Comparison of ENCODE assay signal across 29 cellular contexts in the genomic region with DNA sequence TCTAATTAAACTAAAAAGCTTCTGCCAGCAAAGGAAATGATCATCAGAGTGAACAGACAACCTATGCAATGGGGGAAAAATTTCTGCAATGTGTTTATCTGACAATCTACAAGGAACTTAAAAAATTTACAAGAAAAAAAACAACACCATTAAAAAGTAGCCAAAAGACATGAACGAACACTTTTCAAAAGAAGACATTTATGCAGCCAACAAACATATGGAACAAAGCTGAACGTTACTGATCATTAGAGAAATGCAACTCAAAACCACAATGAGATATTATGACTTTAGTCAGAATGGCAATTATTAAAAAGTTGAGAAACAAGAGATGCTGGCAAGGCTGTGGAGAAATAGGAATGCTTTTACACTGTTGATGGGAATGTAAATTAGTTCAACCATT.
"Had no signal": no experiment of that assay in that cellular context is flagged by ENCODE, and none has a peak within 500 bp of the region (broad histone marks: within the 10 kb centered on the region; RNA-seq: fewer than 3 reads in every experiment).

No MANE protein-coding gene starts in this region.

- H3K36me3 ChIP-seq: ascending aorta, cardiac muscle cell had no signal

- DNase-seq: activated B cell treated with CpG ODN at 0.5 μM for 24 hours; activated CD4-positive, alpha-beta memory T cell treated with anti-CD3 and anti-CD28 coated beads, Interleukin-2, amount 10 ng/mL, durations not matched to agents 7 days and 5 days; activated CD4-positive, alpha-beta T cell treated with anti-CD3 and anti-CD28 coated beads for 36 hours; activated CD4-positive, alpha-beta T cell treated with anti-CD3 and anti-CD28 coated beads for 48 hours; activated CD4-positive, alpha-beta T cell treated with anti-CD3 and anti-CD28 coated beads, Interleukin-2, amount 10 ng/mL, durations not matched to agents 7 days and 5 days; activated CD4-positive, alpha-beta T cell treated with anti-CD3 and anti-CD28 coated beads, Interleukin-2, amount 50 U/mL, for 48 hours; activated CD4-positive, CD25-positive, alpha-beta regulatory T cell treated with anti-CD3 and anti-CD28 coated beads, Interleukin-2, amount 50 U/mL, for 72 hours; activated CD8-positive, alpha-beta memory T cell treated with anti-CD3 and anti-CD28 coated beads for 24 hours; activated CD8-positive, alpha-beta memory T cell treated with anti-CD3 and anti-CD28 coated beads, Interleukin-2, amount 10 ng/mL, durations not matched to agents 7 days and 5 days; activated CD8-positive, alpha-beta memory T cell treated with anti-CD3 and anti-CD28 coated beads, Interleukin-2, amount 50 U/mL, for 48 hours; activated CD8-positive, alpha-beta T cell treated with anti-CD3 and anti-CD28 coated beads, Interleukin-2, amount 10 ng/mL, durations not matched to agents 7 days and 5 days; activated effector memory CD4-positive, alpha-beta T cell treated with Interleukin-2 at 50 U/mL for 16 hours; activated gamma-delta T cell; activated naive CD4-positive, alpha-beta T cell treated with anti-CD3 and anti-CD28 coated beads, Interleukin-2, amount 10 ng/mL, durations not matched to agents 7 days and 5 days; activated naive CD4-positive, alpha-beta T cell treated with Interleukin-2 at 50 U/mL for 16 hours; activated naive CD8-positive, alpha-beta T cell treated with anti-CD3 and anti-CD28 coated beads, Interleukin-2, amount 10 ng/mL, durations not matched to agents 7 days and 5 days; activated naive CD8-positive, alpha-beta T cell treated with anti-CD3 and anti-CD28 coated beads, Interleukin-2, amount 50 U/mL, for 24 hours; activated T-cell treated with anti-CD3 and anti-CD28 coated beads, Interleukin-2, amount 50 U/mL, for 24 hours; activated T-cell treated with anti-CD3 and anti-CD28 coated beads, Interleukin-2, amount 50 U/mL, for 48 hours; amygdala; anterior cingulate cortex; caudate nucleus; cerebellar nuclear complex; T-helper 1 cell; T-helper 2 cell; T-helper 9 cell had no signal

- H3K4me3 ChIP-seq: ascending aorta, cardiac muscle cell had no signal

- H3K27me3 ChIP-seq: ascending aorta, cardiac muscle cell had no signal

- H3K4me1 ChIP-seq: ascending aorta had no signal

- H3K27ac ChIP-seq: ascending aorta, cardiac muscle cell, VCaP had no signal
